In the genomic region with DNA sequence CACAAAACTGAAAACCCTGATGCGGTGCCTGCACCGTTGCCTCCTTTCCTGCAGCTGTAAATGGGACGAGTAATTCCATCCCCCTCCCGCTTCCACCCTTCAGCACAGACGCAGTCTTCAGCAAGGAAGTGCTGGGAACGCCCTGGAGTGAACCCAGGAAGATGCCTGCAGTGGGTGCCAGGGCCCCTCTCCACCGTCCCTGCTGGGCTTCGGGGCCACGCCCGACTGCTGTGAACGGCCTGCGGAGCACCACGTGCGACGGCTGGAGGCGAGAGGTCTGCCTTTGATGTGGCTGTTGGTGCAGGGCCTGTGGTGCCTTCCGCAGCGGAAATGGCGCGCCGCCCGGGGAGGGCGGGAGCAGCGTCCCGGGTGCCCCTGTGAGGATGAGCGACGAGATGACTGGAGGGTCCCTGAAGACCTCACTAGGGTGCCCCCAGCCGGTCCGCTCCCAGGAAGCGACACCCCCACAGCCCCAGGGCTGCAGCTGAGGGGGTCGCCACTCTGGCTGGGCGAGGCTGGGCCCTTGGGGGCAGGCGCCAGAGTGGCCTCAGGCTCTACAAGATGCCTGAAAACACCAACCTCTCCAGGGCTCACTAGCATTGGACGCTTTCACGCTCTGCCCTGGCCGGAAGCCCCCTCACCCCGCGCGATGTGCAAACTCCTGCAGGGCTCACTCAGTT, we compare ENCODE assay signal across 8 cellular contexts. TPM values are rescaled to one million over a fixed set of nuclear protein-coding genes. Genes with fewer than 3 reads are reported as not detected.
DNase-seq lines count a peak whose midpoint lies in the region; ATAC-seq lines count a peak whose summit lies in the region.

No MANE protein-coding gene starts in this region.

- peak overlapping the region; percentile 36 for H3K27ac ChIP-seq in mesenchymal stem cell (ENCODE audit: low read length, poor library complexity, severe bottlenecking)

- peak overlapping the region; percentile 94 for H4K91ac ChIP-seq in mesenchymal stem cell (ENCODE audit: low read length)

- peak overlapping the region; percentile 89 to 95 for H3K18ac ChIP-seq in mesenchymal stem cell (ENCODE audit: low read depth in 1 of 2, low read length in 2 of 2)

- H3K36me3 ChIP-seq in mesenchymal stem cell (ENCODE audit: control insufficient read depth in 1 of 2, insufficient read depth in 2 of 2, low read depth in 1 of 2, low read length in 2 of 2): peaks cover 11 to 21% of the 10 kb centered on the region in 2 experiments

- H2BK5ac ChIP-seq in mesenchymal stem cell (ENCODE audit: low read depth, low read length, poor library complexity, severe bottlenecking): no peak overlapping the region

- peak overlapping the region; percentile 72 for H2AFZ ChIP-seq in mesenchymal stem cell (ENCODE audit: low read depth, low read length)

- H3K79me1 ChIP-seq in mesenchymal stem cell (replicated peaks; ENCODE audit: low read length, poor library complexity, severe bottlenecking): peaks cover 2% of the 10 kb centered on the region

- peak overlapping the region; percentile 81 for H2BK120ac ChIP-seq in mesenchymal stem cell (ENCODE audit: low read depth, low read length)

- H3K4ac ChIP-seq in mesenchymal stem cell (ENCODE audit: low read depth in 1 of 2, low read length in 2 of 2): peak overlapping the region; percentile 83 to 94

- H3K27me3 ChIP-seq in mesenchymal stem cell (ENCODE audit: control insufficient read depth in 1 of 2, insufficient read depth in 1 of 2, low read length in 2 of 2): no peaks in the 10 kb centered on the region

- peak overlapping the region; percentile 56 to 76 for H3K4me3 ChIP-seq in mesenchymal stem cell (ENCODE audit: insufficient read depth in 1 of 2, low read depth in 1 of 2, low read length in 2 of 2)

- no peaks in the 10 kb centered on the region for H3K9me3 ChIP-seq in mesenchymal stem cell (ENCODE audit: control insufficient read depth, low read length)

- peak overlapping the region; percentile 22 to 75 for H2BK12ac ChIP-seq in mesenchymal stem cell (ENCODE audit: low read length in 2 of 2)

- peak overlapping the region in 1 of 2 experiments; percentile 48 for H3K14ac ChIP-seq in mesenchymal stem cell (ENCODE audit: low read length in 2 of 2)

- peak overlapping the region; percentile 97 for H2BK15ac ChIP-seq in mesenchymal stem cell (ENCODE audit: low read depth, poor library complexity, severe bottlenecking)

- peak overlapping the region; percentile 93 for H4K8ac ChIP-seq in mesenchymal stem cell (ENCODE audit: low read length)

- peak; percentile 94 for DNase-seq in 8988T
- peak; percentile 26 for DNase-seq in NCI-H2196 treated with DMSO at 0.1 percent for 48 hours (lab: John Stamatoyannopoulos, UW; ENCODE audit: unreplicated experiment)
- DNase-seq in activated CD4-positive, alpha-beta T cell treated with anti-CD3 and anti-CD28 coated beads, Interleukin-2, amount 50 U/mL, for 24 hours (ENCODE audit: low read depth in 1 of 2, low spot score in 1 of 2): peak; percentile 45 to 55
- peak; percentile 77 for DNase-seq in ecto neural progenitor cell (ENCODE audit: low spot score)
- peak; percentile 85 for DNase-seq in mesenchymal stem cell
- DNase-seq in stimulated activated CD8-positive, alpha-beta memory T cell treated with anti-CD3 and anti-CD28 coated beads, Interleukin-2, amount 100 ng/mL, for 1 hour (ENCODE audit: low read depth in 2 of 2): peak; percentile 54 to 60

- H3K4me2 ChIP-seq in mesenchymal stem cell (ENCODE audit: low read length, poor library complexity, severe bottlenecking): peak overlapping the region; percentile 94

- WGBS in mesenchymal stem cell: under 1% methylated on average over 35 of the region's 39 CpGs

- peak overlapping the region in 1 of 2 experiments; percentile 16 for H3K23ac ChIP-seq in mesenchymal stem cell (ENCODE audit: low read length in 2 of 2)

- no peak overlapping the region for H2AK5ac ChIP-seq in mesenchymal stem cell (ENCODE audit: low read length, severe bottlenecking)

- H3K4me1 ChIP-seq in mesenchymal stem cell (ENCODE audit: control insufficient read depth, insufficient read depth, low read depth, low read length): peaks cover 41% of the 10 kb centered on the region

- H3K9ac ChIP-seq in mesenchymal stem cell (ENCODE audit: low read length): peak overlapping the region; percentile 66

- ATAC-seq in GM18520 (IDR thresholded peaks at IDR 0.05; ENCODE audit: unreplicated experiment) (peak; percentile 67), HG03045 (IDR thresholded peaks at IDR 0.05; ENCODE audit: unreplicated experiment) (peak; percentile 68)

RNA-seq across cellular contexts. Expression of a gene that starts 0.7 kb away (rescaled TPM):
- polyA plus RNA-seq in mesenchymal stem cell (2013, experiment 1 of 2): 5.5 TPM
- polyA plus RNA-seq in mesenchymal stem cell (2013, experiment 2 of 2): 5.1 TPM

RNA-seq across cellular contexts. Expression of a gene that starts 5.2 kb away (rescaled TPM):
- polyA plus RNA-seq in mesenchymal stem cell (2013, experiment 1 of 2): 136 TPM
- 135 TPM for polyA plus RNA-seq in mesenchymal stem cell (2013, experiment 2 of 2)

RNA-seq across cellular contexts. Expression of a gene that starts 30.6 kb away (rescaled TPM):
- polyA plus RNA-seq in mesenchymal stem cell (2013, experiment 1 of 2): 68.5 TPM
- 65.6 TPM for polyA plus RNA-seq in mesenchymal stem cell (2013, experiment 2 of 2)

RNA-seq across cellular contexts. Expression of a gene that starts 44.5 kb away (rescaled TPM):
- polyA plus RNA-seq in mesenchymal stem cell (2013, experiment 1 of 2): 222 TPM
- 213 TPM for polyA plus RNA-seq in mesenchymal stem cell (2013, experiment 2 of 2)

Comparison
In these comparisons a context has a peak if more than half of its experiments do, and no peak if none do; other contexts are left out.
1. Peak in every context shown above with its lines: DNase-seq, ATAC-seq, H3K4me3 ChIP-seq and H3K27ac ChIP-seq.
2. DNase-seq: peak in every context shown above with its lines; median percentile 94 in 8988T; 85 in mesenchymal stem cell; 77 in ecto neural progenitor cell; 57 in stimulated activated CD8-positive, alpha-beta memory T cell treated with anti-CD3 and anti-CD28 coated beads, Interleukin-2, amount 100 ng/mL, for 1 hour; 50 in activated CD4-positive, alpha-beta T cell treated with anti-CD3 and anti-CD28 coated beads, Interleukin-2, amount 50 U/mL, for 24 hours; 26 in NCI-H2196 treated with DMSO at 0.1 percent for 48 hours.